Comparison of ENCODE assay signal across 17 cellular contexts in genomic region chr3:63774776-63775175, GRCh38. TPM values are rescaled to one million over a fixed set of nuclear protein-coding genes. Genes with fewer than 3 reads are reported as not detected.
DNase-seq lines count a peak whose midpoint lies in the region; ATAC-seq, FAIRE-seq and TF ChIP-seq lines count a peak whose summit lies in the region.
"Had no signal": no experiment of that assay in that cellular context is flagged by ENCODE, and none has a peak within 500 bp of the region (broad histone marks: within the 10 kb centered on the region; RNA-seq: fewer than 3 reads in every experiment).

No MANE protein-coding gene starts in this region.

- no peak overlapping the region for H3K4me3 Mint-ChIP-seq in glutamatergic neuron (ENCODE audit: unreplicated experiment)
- H3K4me3 Mint-ChIP-seq in CD8-positive, alpha-beta memory T cell: no peak overlapping the region

- peak; percentile 21 for DNase-seq in AG20443 (ENCODE audit: low spot score)
- DNase-seq in MV-4-11 (lab: John Stamatoyannopoulos, UW): peak; percentile 33
- peak; percentile 50 for DNase-seq in amniotic epithelial cell (ENCODE audit: low read depth)
- peak; percentile 16 for DNase-seq in fibroblast of the aortic adventitia (ENCODE audit: low read depth)
- DNase-seq in glutamatergic neuron: no peak
- DNase-seq in frontal cortex (ENCODE audit: low spot score in 2 of 2): no peak
- DNase-seq in CD8-positive, alpha-beta memory T cell: no peak
- DNase-seq: COR-L47, DMS153, MM.1S, NCI-H1417 treated with DMSO at 0.1 percent for 48 hours, NCI-H1930 had no signal

- H3K27ac Mint-ChIP-seq in glutamatergic neuron (ENCODE audit: unreplicated experiment): no peak overlapping the region
- no peak overlapping the region for H3K27ac Mint-ChIP-seq in CD8-positive, alpha-beta memory T cell

- POLR2A ChIA-PET in CD8-positive, alpha-beta memory T cell (lab: Charles Lee): no interaction called here

- H3K4me3 ChIP-seq in fibroblast of the aortic adventitia (ENCODE audit: low read depth, low read length): no peak overlapping the region
- H3K4me3 ChIP-seq in CD8-positive, alpha-beta memory T cell (ENCODE audit: low read length): no peak overlapping the region
- H3K4me3 ChIP-seq: A549 had no signal

- CTCF ChIA-PET in CD8-positive, alpha-beta memory T cell (lab: Charles Lee): no interaction called here

- H3K9me3 ChIP-seq in CD8-positive, alpha-beta memory T cell (ENCODE audit: low read length): no peaks in the 10 kb centered on the region
- H3K9me3 ChIP-seq: A549 had no signal

- no peaks in the 10 kb centered on the region for H3K27me3 ChIP-seq in CD8-positive, alpha-beta memory T cell (ENCODE audit: insufficient read depth, low read length, poor library complexity, severe bottlenecking)

- peaks cover 1% of the 10 kb centered on the region for H3K9me3 Mint-ChIP-seq in glutamatergic neuron (ENCODE audit: unreplicated experiment)
- H3K9me3 Mint-ChIP-seq in CD8-positive, alpha-beta memory T cell: peaks cover 0 to 4% (median 0%) of the 10 kb centered on the region in 5 donors

- FAIRE-seq in frontal cortex (lab: Jason Lieb, UNC): no peak
- FAIRE-seq: A549, H54 had no signal

- no peaks in the 10 kb centered on the region for H3K4me1 Mint-ChIP-seq in glutamatergic neuron (ENCODE audit: low read depth, unreplicated experiment)
- no peaks in the 10 kb centered on the region for H3K4me1 Mint-ChIP-seq in CD8-positive, alpha-beta memory T cell

- no peak for TF ChIP-seq CTCF in fibroblast of the aortic adventitia (IDR thresholded peaks at IDR 0.05; ENCODE audit: insufficient read depth, low read length)
- TF ChIP-seq CTCF in glutamatergic neuron (IDR thresholded peaks at IDR 0.05; ENCODE audit: partially characterized antibody, unreplicated experiment): no peak

- H3K4me1 ChIP-seq in CD8-positive, alpha-beta memory T cell (ENCODE audit: insufficient read depth, low read length): no peaks in the 10 kb centered on the region
- H3K4me1 ChIP-seq: A549 had no signal

- H3K36me3 Mint-ChIP-seq in glutamatergic neuron (ENCODE audit: unreplicated experiment): no peaks in the 10 kb centered on the region
- no peaks in the 10 kb centered on the region for H3K36me3 Mint-ChIP-seq in CD8-positive, alpha-beta memory T cell
- H3K36me3 Mint-ChIP-seq: CD14-positive monocyte had no signal

- no peaks in the 10 kb centered on the region for H3K36me3 ChIP-seq in CD8-positive, alpha-beta memory T cell (ENCODE audit: insufficient read depth, low read length)

- no peak for ATAC-seq in GM21717 (IDR thresholded peaks at IDR 0.05; ENCODE audit: unreplicated experiment)
- ATAC-seq: A549, Panc1 had no signal

- no peaks in the 10 kb centered on the region for H3K27me3 Mint-ChIP-seq in glutamatergic neuron (ENCODE audit: unreplicated experiment)
- peaks cover 2 to 9% of the 10 kb centered on the region in 2 donors for H3K27me3 Mint-ChIP-seq in CD8-positive, alpha-beta memory T cell

- H3K27ac ChIP-seq in CD8-positive, alpha-beta memory T cell (ENCODE audit: low read depth, low read length): no peak overlapping the region
- H3K27ac ChIP-seq: A549 had no signal

RNA-seq across cellular contexts. Expression of gene C3orf49, which starts 44.3 kb away (rescaled TPM):
- not detected in 2 replicates for total RNA-seq in fibroblast of the aortic adventitia (ENCODE audit: low replicate concordance)
- total RNA-seq in glutamatergic neuron (ENCODE audit: unreplicated experiment): not detected
- not detected for total RNA-seq in frontal cortex
- not detected for total RNA-seq in CD8-positive, alpha-beta memory T cell
- not detected for polyA plus RNA-seq in CD8-positive, alpha-beta memory T cell
- polyA plus RNA-seq: A549, CD14-positive monocyte had no signal

Comparison
In these comparisons a context has a peak if more than half of its experiments do, and no peak if none do; other contexts are left out.
1. DNase-seq: peak in AG20443 (single experiment), MV-4-11 (single experiment), amniotic epithelial cell (single experiment) and fibroblast of the aortic adventitia (single experiment); none in glutamatergic neuron (single experiment), frontal cortex (0 of 2) and CD8-positive, alpha-beta memory T cell (0 of 5).